Comparison of ENCODE assay signal across 8 cellular contexts in the genomic region with DNA sequence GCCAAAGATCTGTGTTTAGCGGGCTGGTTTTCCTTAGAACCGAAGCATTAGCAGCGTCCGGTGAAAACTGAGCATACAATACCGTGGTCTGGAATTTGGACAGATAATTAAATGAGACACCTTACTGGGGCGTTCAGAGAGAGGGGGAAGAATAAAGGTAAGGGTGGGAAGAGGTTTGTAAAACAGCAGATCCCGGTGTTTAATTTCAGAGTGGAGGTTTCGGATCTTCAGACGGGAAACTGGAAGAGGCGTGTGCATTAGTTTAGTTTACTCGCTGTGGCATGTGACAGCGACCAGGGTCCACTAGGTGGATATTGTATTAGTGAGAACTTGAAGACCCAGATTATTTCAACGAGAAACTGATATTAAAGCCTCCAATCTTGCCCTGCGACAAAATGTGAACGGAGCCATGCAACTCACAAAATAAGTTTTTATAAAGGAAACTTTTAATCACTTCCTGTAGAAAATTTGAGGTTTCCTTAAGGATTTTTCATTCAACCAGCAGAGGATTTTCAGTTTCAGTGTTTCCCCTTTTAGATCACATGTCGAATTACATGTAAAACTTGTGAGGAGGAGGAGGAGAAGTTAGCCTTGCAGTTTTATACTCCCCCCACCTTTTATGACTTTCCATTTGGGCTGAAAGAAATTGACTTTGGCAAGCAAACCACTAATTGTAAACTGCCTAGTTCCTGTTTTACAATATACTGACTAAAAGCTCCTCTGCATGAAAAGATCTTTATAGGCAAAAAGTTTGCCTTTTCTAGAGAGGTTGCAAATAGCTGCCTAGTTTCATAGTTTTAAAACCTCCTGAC. TPM values are rescaled to one million over a fixed set of nuclear protein-coding genes. Genes with fewer than 3 reads are reported as not detected.
A peak's percentile ranks its signal among the peaks of the same experiment; 100 is the strongest.
DNase-seq lines count a peak whose midpoint lies in the region; ATAC-seq and TF ChIP-seq lines count a peak whose summit lies in the region.

No MANE protein-coding gene starts in this region.

- H3K36me3 ChIP-seq in CD8-positive, alpha-beta memory T cell (ENCODE audit: insufficient read depth, low read length), result no peaks in the 10 kb centered on the region

- no peak for TF ChIP-seq POLR2A in NB4 (IDR thresholded peaks at IDR 0.05; ENCODE audit: extremely low read depth, insufficient read length)

- peaks cover 0 to 2% (median 0%) of the 10 kb centered on the region in 3 donors for H3K36me3 Mint-ChIP-seq in CD8-positive, alpha-beta memory T cell
- no peaks in the 10 kb centered on the region for H3K36me3 Mint-ChIP-seq in natural killer cell

- H3K27me3 ChIP-seq in CD8-positive, alpha-beta memory T cell (ENCODE audit: insufficient read depth, low read length, poor library complexity, severe bottlenecking), result peaks cover 37% of the 10 kb centered on the region

- H3K4me1 ChIP-seq in CD8-positive, alpha-beta memory T cell (ENCODE audit: insufficient read depth, low read length), result peaks cover 23% of the 10 kb centered on the region

- H3K27me3 Mint-ChIP-seq in CD8-positive, alpha-beta memory T cell, result peaks cover 51 to 72% of the 10 kb centered on the region in 2 donors
- H3K27me3 Mint-ChIP-seq in natural killer cell (ENCODE audit: low read depth in 2 of 2), result peaks cover 47 to 61% of the 10 kb centered on the region in 2 donors

- TF ChIP-seq CTCF in NB4 (IDR thresholded peaks at IDR 0.05; ENCODE audit: low read depth, low read length), result peak; percentile 10
- no peak for TF ChIP-seq CTCF in coronary artery (IDR thresholded peaks at IDR 0.05)
- no peak for TF ChIP-seq CTCF in natural killer cell (IDR thresholded peaks at IDR 0.05)

- POLR2A ChIA-PET in CD8-positive, alpha-beta memory T cell (lab: Charles Lee), result no interaction called here

- peak overlapping the region in 5 of 7 donors; percentile 2 to 20 (median 9) for H3K4me3 Mint-ChIP-seq in CD8-positive, alpha-beta memory T cell
- H3K4me3 Mint-ChIP-seq in natural killer cell, result peak overlapping the region; percentile 21

- DNase-seq in CD8-positive, alpha-beta memory T cell, result no peak
- peak; percentile 84 for DNase-seq in NB4 (ENCODE audit: low read depth)
- DNase-seq in coronary artery (ENCODE audit: low spot score), result no peak
- DNase-seq in natural killer cell, result no peak
- DNase-seq in activated effector memory CD4-positive, alpha-beta T cell treated with Interleukin-2 at 50 U/mL for 16 hours, result no peak
- DNase-seq in NCI-H2081 treated with DMSO at 0.1 percent for 48 hours (lab: John Stamatoyannopoulos, UW), result no peak
- DNase-seq in occipital lobe (lab: John Stamatoyannopoulos, UW), result no peak

- no peak overlapping the region for H3K27ac ChIP-seq in CD8-positive, alpha-beta memory T cell (ENCODE audit: low read depth, low read length)
- H3K27ac ChIP-seq in coronary artery, result peak overlapping the region; percentile 2 to 80

- peaks cover 0 to under 1% (median 0%) of the 10 kb centered on the region in 5 donors for H3K9me3 Mint-ChIP-seq in CD8-positive, alpha-beta memory T cell
- no peaks in the 10 kb centered on the region for H3K9me3 Mint-ChIP-seq in natural killer cell

- intact Hi-C loops in natural killer cell (cut with micrococcal nuclease), result no loop called here

- H3K27ac Mint-ChIP-seq in CD8-positive, alpha-beta memory T cell, result no peak overlapping the region
- no peak overlapping the region for H3K27ac Mint-ChIP-seq in natural killer cell

- no peaks in the 10 kb centered on the region for H3K9me3 ChIP-seq in CD8-positive, alpha-beta memory T cell (ENCODE audit: low read length)

- CTCF ChIA-PET in CD8-positive, alpha-beta memory T cell (lab: Charles Lee), result no interaction called here

- H3K4me1 Mint-ChIP-seq in CD8-positive, alpha-beta memory T cell, result peaks cover 25 to 36% (median 36%) of the 10 kb centered on the region in 3 donors
- H3K4me1 Mint-ChIP-seq in natural killer cell, result peaks cover 25 to 28% of the 10 kb centered on the region in 2 donors

- no peak overlapping the region for H3K4me3 ChIP-seq in CD8-positive, alpha-beta memory T cell (ENCODE audit: low read length)
- H3K4me3 ChIP-seq in NB4 (ENCODE audit: low read depth, low read length) (peak overlapping the region; percentile 74), coronary artery (peak overlapping the region; percentile 89)

- ATAC-seq in natural killer cell (no peak), HG02763 (IDR thresholded peaks at IDR 0.05; ENCODE audit: unreplicated experiment) (no peak)

RNA-seq across cellular contexts. Expression of a gene that starts 2.8 kb away (rescaled TPM):
- total RNA-seq in CD8-positive, alpha-beta memory T cell, result 1 to 10 TPM; 1.4 to 1.7 TPM
- polyA plus RNA-seq in CD8-positive, alpha-beta memory T cell, result 0.56 TPM
- under 1 TPM; 0.70 to 0.95 (median 0.94) TPM for total RNA-seq in natural killer cell
- total RNA-seq in occipital lobe, result 2.3 TPM
